In genomic region chr19:1752757-1753728, GRCh38 we compare ENCODE assay signal across 17 cellular contexts. TPM values are rescaled to one million over a fixed set of nuclear protein-coding genes. Genes with fewer than 3 reads are reported as not detected.
DNase-seq lines count a peak whose midpoint lies in the region; ATAC-seq and TF ChIP-seq lines count a peak whose summit lies in the region.
"Had no signal": no experiment of that assay in that cellular context is flagged by ENCODE, and none has a peak within 500 bp of the region (broad histone marks: within the 10 kb centered on the region; RNA-seq: fewer than 3 reads in every experiment).

ONECUT3 (plus strand) TSS chr19:1753506; CDS start chr19:1753663, 157 bp downstream.

- CTCF ChIA-PET in activated CD4-positive, alpha-beta T cell treated with anti-CD3 and anti-CD28 coated beads for 36 hours (lab: Charles Lee): no interaction called here
- CTCF ChIA-PET in activated CD4-positive, alpha-beta T cell treated with anti-CD3 and anti-CD28 coated beads, Interleukin-2, amount 10 ng/mL, durations not matched to agents 7 days and 5 days (lab: Charles Lee): no interaction called here

- DNase-seq in activated CD4-positive, alpha-beta T cell treated with anti-CD3 and anti-CD28 coated beads for 36 hours: peak; percentile 49
- DNase-seq in activated CD4-positive, alpha-beta T cell treated with anti-CD3 and anti-CD28 coated beads, Interleukin-2, amount 10 ng/mL, durations not matched to agents 7 days and 5 days: no peak
- DNase-seq in endodermal cell (peak; percentile 78), trophoblast cell (peak in 1 of 2 donors; percentile 3), LoVo (ENCODE audit: low spot score) (no peak)
- DNase-seq in activated naive CD4-positive, alpha-beta T cell treated with anti-CD3 and anti-CD28 coated beads, Interleukin-2, amount 50 U/mL, for 16 hours: no peak
- DNase-seq: dorsolateral prefrontal cortex; naive thymus-derived CD8-positive, alpha-beta T cell; NCI-H1048 had no signal

- no peak within 1 kb of the TSS for H2AFZ ChIP-seq in trophoblast cell (ENCODE audit: insufficient read depth, low read length, poor library complexity)

- no peaks in the 10 kb centered on the region for H3K79me2 ChIP-seq in trophoblast cell (ENCODE audit: control insufficient read depth, insufficient read depth, low read length, poor library complexity)

- H3K4me1 ChIP-seq in endodermal cell (ENCODE audit: control insufficient read depth, insufficient read depth, low read length): peaks cover 2% of the 10 kb centered on the region
- no peaks in the 10 kb centered on the region for H3K4me1 ChIP-seq in trophoblast cell (ENCODE audit: control insufficient read depth in 1 of 2, insufficient read depth in 2 of 2, low read length in 2 of 2)

- H3K23ac ChIP-seq in trophoblast cell (ENCODE audit: low read length): no peak within 1 kb of the TSS

- H3K4me3 ChIP-seq in endodermal cell (ENCODE audit: low read length) (no peak within 1 kb of the TSS), trophoblast cell (ENCODE audit: low read depth, low read length) (peak within 1 kb of the TSS; percentile 43)
- H3K4me3 ChIP-seq: breast epithelium, dorsolateral prefrontal cortex had no signal

- H4K91ac ChIP-seq in trophoblast cell (ENCODE audit: low read depth, low read length): no peak within 1 kb of the TSS

- no peak within 1 kb of the TSS for H3K14ac ChIP-seq in trophoblast cell (ENCODE audit: low read length)

- intact Hi-C loops in activated CD4-positive, alpha-beta T cell treated with anti-CD3 and anti-CD28 coated beads for 36 hours (cut with DNase I, micrococcal nuclease): loop anchor here in 1 of 2 experiments (2.0 kb wide), 1 partner anchor 14 kb away; no protein-coding TSS in a partner anchor

- 4 to 10% methylated on average over 20 to 76 of the region's 77 CpGs for WGBS in endodermal cell (ENCODE audit: insufficient coverage in 1 of 2, insufficient read length in 1 of 2), 2 experiments
- WGBS in trophoblast cell (ENCODE audit: extremely low coverage, insufficient coverage, insufficient read length): no CpG with 5 or more reads among the region's 77 CpGs

- H3K27ac Mint-ChIP-seq in activated CD4-positive, alpha-beta T cell treated with anti-CD3 and anti-CD28 coated beads for 36 hours: no peak within 1 kb of the TSS
- no peak within 1 kb of the TSS for H3K27ac Mint-ChIP-seq in activated CD4-positive, alpha-beta T cell treated with anti-CD3 and anti-CD28 coated beads, Interleukin-2, amount 10 ng/mL, durations not matched to agents 7 days and 5 days
- peak within 1 kb of the TSS; percentile 69 to 96 (median 76) for H3K27ac Mint-ChIP-seq in IgD-negative memory B cell
- no peak within 1 kb of the TSS for H3K27ac Mint-ChIP-seq in endodermal cell
- H3K27ac Mint-ChIP-seq: activated naive CD4-positive, alpha-beta T cell treated with anti-CD3 and anti-CD28 coated beads, Interleukin-2, amount 50 U/mL, for 24 hours had no signal

- H3K36me3 ChIP-seq in endodermal cell (ENCODE audit: control insufficient read depth, insufficient read depth, low read length) (no peaks in the 10 kb centered on the region), trophoblast cell (ENCODE audit: control insufficient read depth in 1 of 2, insufficient read depth in 2 of 2, low read length in 2 of 2) (no peaks in the 10 kb centered on the region)
- H3K36me3 ChIP-seq: breast epithelium had no signal

- no peak within 1 kb of the TSS for H3K4ac ChIP-seq in trophoblast cell (ENCODE audit: low read depth, low read length)

- H3K4me3 Mint-ChIP-seq in activated CD4-positive, alpha-beta T cell treated with anti-CD3 and anti-CD28 coated beads for 36 hours: no peak within 1 kb of the TSS
- no peak within 1 kb of the TSS for H3K4me3 Mint-ChIP-seq in activated CD4-positive, alpha-beta T cell treated with anti-CD3 and anti-CD28 coated beads, Interleukin-2, amount 10 ng/mL, durations not matched to agents 7 days and 5 days
- H3K4me3 Mint-ChIP-seq in IgD-negative memory B cell: peak within 1 kb of the TSS in 3 of 4 donors; percentile 33 to 85 (median 80)
- no peak within 1 kb of the TSS for H3K4me3 Mint-ChIP-seq in endodermal cell
- H3K4me3 Mint-ChIP-seq: activated naive CD4-positive, alpha-beta T cell treated with anti-CD3 and anti-CD28 coated beads, Interleukin-2, amount 50 U/mL, for 24 hours had no signal

- no peak within 1 kb of the TSS for H4K8ac ChIP-seq in trophoblast cell (ENCODE audit: low read depth, low read length)

- H3K27me3 Mint-ChIP-seq in activated CD4-positive, alpha-beta T cell treated with anti-CD3 and anti-CD28 coated beads for 36 hours: peaks cover 45% of the 10 kb centered on the region
- H3K27me3 Mint-ChIP-seq in activated CD4-positive, alpha-beta T cell treated with anti-CD3 and anti-CD28 coated beads, Interleukin-2, amount 10 ng/mL, durations not matched to agents 7 days and 5 days: peaks cover 43% of the 10 kb centered on the region
- H3K27me3 Mint-ChIP-seq in IgD-negative memory B cell (peaks cover 35% of the 10 kb centered on the region), endodermal cell (ENCODE audit: insufficient read depth) (peaks cover 87% of the 10 kb centered on the region)

- H3K4me2 ChIP-seq in trophoblast cell (ENCODE audit: low read length): no peak within 1 kb of the TSS

- no peak within 1 kb of the TSS for H2BK5ac ChIP-seq in trophoblast cell (ENCODE audit: low read depth, low read length, poor library complexity)

- H3K27me3 ChIP-seq in endodermal cell (ENCODE audit: control insufficient read depth, insufficient read depth, low read length, poor library complexity, severe bottlenecking) (peaks cover 90% of the 10 kb centered on the region), trophoblast cell (ENCODE audit: insufficient read depth, low read length) (peaks cover 97% of the 10 kb centered on the region)

- no peak within 1 kb of the TSS for H3K27ac ChIP-seq in endodermal cell (ENCODE audit: low read depth, low read length)
- H3K27ac ChIP-seq in trophoblast cell (ENCODE audit: low read depth, low read length): no peak within 1 kb of the TSS
- H3K27ac ChIP-seq: breast epithelium, dorsolateral prefrontal cortex had no signal

- no peak within 1 kb of the TSS for H3K18ac ChIP-seq in trophoblast cell (ENCODE audit: low read length)

- H3K9me3 ChIP-seq in endodermal cell (ENCODE audit: control insufficient read depth, low read length): no peaks in the 10 kb centered on the region
- H3K9me3 ChIP-seq in trophoblast cell (ENCODE audit: insufficient read depth, low read depth, low read length): peaks cover 13% of the 10 kb centered on the region
- H3K9me3 ChIP-seq: breast epithelium had no signal

- H3K9ac ChIP-seq in endodermal cell (ENCODE audit: extremely low read depth, low read length, poor library complexity, severe bottlenecking): no peak within 1 kb of the TSS
- no peak within 1 kb of the TSS for H3K9ac ChIP-seq in trophoblast cell (ENCODE audit: low read length)

- ATAC-seq in activated CD4-positive, alpha-beta T cell treated with anti-CD3 and anti-CD28 coated beads for 36 hours: peak; percentile 33
- no peak for ATAC-seq in GM21576 (IDR thresholded peaks at IDR 0.05; ENCODE audit: unreplicated experiment)
- ATAC-seq: naive thymus-derived CD8-positive, alpha-beta T cell had no signal

- POLR2A ChIA-PET in activated CD4-positive, alpha-beta T cell treated with anti-CD3 and anti-CD28 coated beads for 36 hours (lab: Charles Lee): no interaction called here
- POLR2A ChIA-PET in activated CD4-positive, alpha-beta T cell treated with anti-CD3 and anti-CD28 coated beads, Interleukin-2, amount 10 ng/mL, durations not matched to agents 7 days and 5 days (lab: Charles Lee): no interaction called here

- no peaks in the 10 kb centered on the region for H3K36me3 Mint-ChIP-seq in activated CD4-positive, alpha-beta T cell treated with anti-CD3 and anti-CD28 coated beads for 36 hours (ENCODE audit: low read depth)
- no peaks in the 10 kb centered on the region for H3K36me3 Mint-ChIP-seq in activated CD4-positive, alpha-beta T cell treated with anti-CD3 and anti-CD28 coated beads, Interleukin-2, amount 10 ng/mL, durations not matched to agents 7 days and 5 days (ENCODE audit: low read depth)
- H3K36me3 Mint-ChIP-seq in IgD-negative memory B cell (no peaks in the 10 kb centered on the region), endodermal cell (ENCODE audit: low read depth) (no peaks in the 10 kb centered on the region)
- H3K36me3 Mint-ChIP-seq: activated naive CD4-positive, alpha-beta T cell treated with anti-CD3 and anti-CD28 coated beads, Interleukin-2, amount 50 U/mL, for 24 hours had no signal

- no peaks in the 10 kb centered on the region for H3K9me3 Mint-ChIP-seq in activated CD4-positive, alpha-beta T cell treated with anti-CD3 and anti-CD28 coated beads for 36 hours (ENCODE audit: low read depth)
- no peaks in the 10 kb centered on the region for H3K9me3 Mint-ChIP-seq in activated CD4-positive, alpha-beta T cell treated with anti-CD3 and anti-CD28 coated beads, Interleukin-2, amount 10 ng/mL, durations not matched to agents 7 days and 5 days
- H3K9me3 Mint-ChIP-seq in IgD-negative memory B cell (no peaks in the 10 kb centered on the region), endodermal cell (no peaks in the 10 kb centered on the region)
- H3K9me3 Mint-ChIP-seq: activated naive CD4-positive, alpha-beta T cell treated with anti-CD3 and anti-CD28 coated beads, Interleukin-2, amount 50 U/mL, for 24 hours had no signal

- no peak within 1 kb of the TSS for H2AK5ac ChIP-seq in trophoblast cell (ENCODE audit: low read length)

- H3K79me1 ChIP-seq in trophoblast cell (ENCODE audit: low read length): no peaks in the 10 kb centered on the region

- no peak within 1 kb of the TSS for H2BK120ac ChIP-seq in trophoblast cell (ENCODE audit: insufficient read depth, low read length, poor library complexity)

- TF ChIP-seq CTCF in endodermal cell (conservative IDR thresholded peaks at IDR 0.05): no peak

- no peak within 1 kb of the TSS for H4K12ac ChIP-seq in trophoblast cell (ENCODE audit: low read depth, low read length)

- H3K4me1 Mint-ChIP-seq in activated CD4-positive, alpha-beta T cell treated with anti-CD3 and anti-CD28 coated beads for 36 hours: peaks cover 8% of the 10 kb centered on the region
- H3K4me1 Mint-ChIP-seq in activated CD4-positive, alpha-beta T cell treated with anti-CD3 and anti-CD28 coated beads, Interleukin-2, amount 10 ng/mL, durations not matched to agents 7 days and 5 days: peaks cover 10% of the 10 kb centered on the region
- H3K4me1 Mint-ChIP-seq in IgD-negative memory B cell (peaks cover 0 to 12% (median 10%) of the 10 kb centered on the region in 3 donors), endodermal cell (peaks cover 4% of the 10 kb centered on the region)

- no peak within 1 kb of the TSS for H2BK12ac ChIP-seq in trophoblast cell (ENCODE audit: low read length)

RNA-seq across cellular contexts. Expression of gene ONECUT3, which starts in this region (rescaled TPM):
- not detected for total RNA-seq in activated CD4-positive, alpha-beta T cell treated with anti-CD3 and anti-CD28 coated beads for 36 hours
- not detected for total RNA-seq in activated CD4-positive, alpha-beta T cell treated with anti-CD3 and anti-CD28 coated beads, Interleukin-2, amount 10 ng/mL, durations not matched to agents 7 days and 5 days
- polyA plus RNA-seq in IgD-negative memory B cell: not detected
- under 1 TPM in 1 of 2 donors, not detected in 1; 0.04 TPM for total RNA-seq in endodermal cell
- polyA plus RNA-seq in endodermal cell (2013, experiment 1 of 2): 0.32 TPM
- 0.29 TPM for polyA plus RNA-seq in endodermal cell (2013, experiment 2 of 2)
- not detected in 2 replicates for polyA plus RNA-seq in trophoblast cell (2013)
- total RNA-seq: breast epithelium; dorsolateral prefrontal cortex; lower leg skin; naive thymus-derived CD8-positive, alpha-beta T cell; pulmonary artery endothelial cell; temporal lobe had no signal
- polyA plus RNA-seq: AG04450; naive thymus-derived CD8-positive, alpha-beta T cell had no signal

Comparison
In these comparisons a context has a peak if more than half of its experiments do, and no peak if none do; other contexts are left out.
1. Peak in DNase-seq and ATAC-seq in activated CD4-positive, alpha-beta T cell treated with anti-CD3 and anti-CD28 coated beads for 36 hours; RNA of the gene not detected or under 1 TPM.
2. Peak in DNase-seq in endodermal cell; RNA of the gene not detected or under 1 TPM.
3. H3K27ac Mint-ChIP-seq: peak in IgD-negative memory B cell (3 of 3); none in activated CD4-positive, alpha-beta T cell treated with anti-CD3 and anti-CD28 coated beads for 36 hours (single experiment), activated CD4-positive, alpha-beta T cell treated with anti-CD3 and anti-CD28 coated beads, Interleukin-2, amount 10 ng/mL, durations not matched to agents 7 days and 5 days (single experiment) and endodermal cell (single experiment).
4. H3K4me3 Mint-ChIP-seq: peak in IgD-negative memory B cell (3 of 4); none in activated CD4-positive, alpha-beta T cell treated with anti-CD3 and anti-CD28 coated beads for 36 hours (single experiment), activated CD4-positive, alpha-beta T cell treated with anti-CD3 and anti-CD28 coated beads, Interleukin-2, amount 10 ng/mL, durations not matched to agents 7 days and 5 days (single experiment) and endodermal cell (single experiment).